ENCODE assay signal across 19 cellular contexts in genomic region chr4:2332976-2333319, GRCh38.
A peak's percentile ranks its signal among the peaks of the same experiment; 100 is the strongest.
DNase-seq lines count a peak whose midpoint lies in the region; ATAC-seq, FAIRE-seq and TF ChIP-seq lines count a peak whose summit lies in the region.
"Had no signal": no experiment of that assay in that cellular context is flagged by ENCODE, and none has a peak within 500 bp of the region (broad histone marks: within the 10 kb centered on the region; RNA-seq: fewer than 3 reads in every experiment).

No MANE protein-coding gene starts in this region.

- ATAC-seq in GM19035 (IDR thresholded peaks at IDR 0.05; ENCODE audit: unreplicated experiment): no peak

- no peaks in the 10 kb centered on the region for H3K79me2 ChIP-seq in OCI-LY3 (ENCODE audit: low read length)

- H3K27me3 ChIP-seq in BLaER1 (0 out of 2 replicates have a peak, but pooled peaks cover 4% of the 10 kb centered on the region), H7 (ENCODE audit: control insufficient read depth, insufficient read depth, low read length) (no peaks in the 10 kb centered on the region), OCI-LY3 (ENCODE audit: low read depth, low read length) (no peaks in the 10 kb centered on the region), endodermal cell (ENCODE audit: control insufficient read depth, insufficient read depth, low read length, poor library complexity, severe bottlenecking) (no peaks in the 10 kb centered on the region)

- DNase-seq in H7: peak; percentile 59
- peak; percentile 67 for DNase-seq in kidney
- DNase-seq in endodermal cell: no peak
- DNase-seq in activated T-cell treated with anti-CD3 and anti-CD28 coated beads, Interleukin-2, amount 50 U/mL, for 1 hour: no peak
- DNase-seq in EL: no peak
- DNase-seq: C1 segment of cervical spinal cord; CD8-positive, alpha-beta memory T cell; COR-L47; DMS153; DMS79; HFFc6 had no signal

- H3K27me3 Mint-ChIP-seq in endodermal cell (ENCODE audit: insufficient read depth): no peaks in the 10 kb centered on the region
- H3K27me3 Mint-ChIP-seq: CD4-positive, CD25-positive, alpha-beta regulatory T cell had no signal

- intact Hi-C loops in kidney (cut with DNase I): no loop called here

- no peak overlapping the region for H3K27ac Mint-ChIP-seq in endodermal cell
- H3K27ac Mint-ChIP-seq: HFFc6 had no signal

- no peaks in the 10 kb centered on the region for H3K4me1 Mint-ChIP-seq in endodermal cell

- H3K36me3 ChIP-seq in BLaER1: no peaks in the 10 kb centered on the region
- no peaks in the 10 kb centered on the region for H3K36me3 ChIP-seq in H7 (replicated peaks; ENCODE audit: control insufficient read depth, insufficient read depth, low read length)
- H3K36me3 ChIP-seq in OCI-LY3 (replicated peaks; ENCODE audit: low read depth, low read length): no peaks in the 10 kb centered on the region
- H3K36me3 ChIP-seq in kidney (ENCODE audit: control insufficient read depth in 1 of 2, insufficient read depth in 2 of 2, low read length in 2 of 2): no peaks in the 10 kb centered on the region
- no peaks in the 10 kb centered on the region for H3K36me3 ChIP-seq in endodermal cell (ENCODE audit: control insufficient read depth, insufficient read depth, low read length)
- H3K36me3 ChIP-seq: HAP-1 had no signal

- no peaks in the 10 kb centered on the region for H3K36me3 Mint-ChIP-seq in endodermal cell (ENCODE audit: low read depth)

- H3K9me3 ChIP-seq in BLaER1: peaks cover 5% of the 10 kb centered on the region; the same call in 1 of the 2 replicates
- no peaks in the 10 kb centered on the region for H3K9me3 ChIP-seq in OCI-LY3 (ENCODE audit: insufficient read depth, low read length)
- peaks cover 0 to 13% of the 10 kb centered on the region in 2 donors for H3K9me3 ChIP-seq in kidney (ENCODE audit: control insufficient read depth in 1 of 2, low read length in 2 of 2)
- peaks cover 6% of the 10 kb centered on the region for H3K9me3 ChIP-seq in endodermal cell (ENCODE audit: control insufficient read depth, low read length)
- H3K9me3 ChIP-seq: HAP-1 had no signal

- H4K20me1 ChIP-seq in BLaER1 (no peaks in the 10 kb centered on the region), OCI-LY3 (ENCODE audit: insufficient read depth, low read length) (no peaks in the 10 kb centered on the region)

- H3K4me3 Mint-ChIP-seq in endodermal cell: no peak overlapping the region
- H3K4me3 Mint-ChIP-seq: CD8-positive, alpha-beta memory T cell; HFFc6 had no signal

- peaks cover 35% of the 10 kb centered on the region for H3K4me1 ChIP-seq in BLaER1
- peaks cover 10% of the 10 kb centered on the region for H3K4me1 ChIP-seq in OCI-LY3 (ENCODE audit: low read length)
- peaks cover 0 to 4% of the 10 kb centered on the region in 2 donors for H3K4me1 ChIP-seq in kidney (ENCODE audit: control insufficient read depth in 1 of 2, insufficient read depth in 1 of 2, low read depth in 1 of 2, low read length in 2 of 2)
- H3K4me1 ChIP-seq in endodermal cell (ENCODE audit: control insufficient read depth, insufficient read depth, low read length): no peaks in the 10 kb centered on the region
- H3K4me1 ChIP-seq: HAP-1 had no signal

- H3K9ac ChIP-seq in BLaER1 (no peak overlapping the region), OCI-LY3 (ENCODE audit: low read length) (no peak overlapping the region), kidney (ENCODE audit: low read length in 2 of 2) (no peak overlapping the region), endodermal cell (ENCODE audit: extremely low read depth, low read length, poor library complexity, severe bottlenecking) (no peak overlapping the region)

- H3K27ac ChIP-seq in BLaER1 (no peak overlapping the region), OCI-LY3 (ENCODE audit: low read length) (no peak overlapping the region), kidney (ENCODE audit: low read depth in 2 of 2, low read length in 2 of 2) (no peak overlapping the region), endodermal cell (ENCODE audit: low read depth, low read length) (no peak overlapping the region)

- 91% methylated on average over 5 of the region's 6 CpGs; no CpG with 5 or more reads in 1 of the 2 experiments for WGBS in endodermal cell (ENCODE audit: insufficient coverage in 1 of 2, insufficient read length in 1 of 2), 2 experiments

- H2AFZ ChIP-seq in OCI-LY3 (ENCODE audit: low read depth, low read length): no peak overlapping the region

- no peak overlapping the region for H3K4me3 ChIP-seq in BLaER1
- H3K4me3 ChIP-seq in H7 (ENCODE audit: insufficient read depth, low read depth, low read length): no peak overlapping the region
- no peak overlapping the region for H3K4me3 ChIP-seq in OCI-LY3 (ENCODE audit: low read length)
- H3K4me3 ChIP-seq in kidney (ENCODE audit: low read length in 2 of 2): no peak overlapping the region
- H3K4me3 ChIP-seq in endodermal cell (ENCODE audit: low read length): no peak overlapping the region
- H3K4me3 ChIP-seq: HAP-1 had no signal

- peak overlapping the region; percentile 24 for H3K4me2 ChIP-seq in BLaER1
- H3K4me2 ChIP-seq in OCI-LY3 (ENCODE audit: low read length): peak overlapping the region; percentile 81

- TF ChIP-seq CTCF in OCI-LY3 (IDR thresholded peaks at IDR 0.05; ENCODE audit: low read depth, low read length) (no peak), kidney (IDR thresholded peaks at IDR 0.05; ENCODE audit: borderline replicate concordance, extremely low read depth, insufficient read depth) (no peak), endodermal cell (conservative IDR thresholded peaks at IDR 0.05) (no peak)

- H3K9me3 Mint-ChIP-seq in endodermal cell: no peaks in the 10 kb centered on the region

- FAIRE-seq in kidney (lab: Jason Lieb, UNC): no peak
- FAIRE-seq: D721Med, H1, HepG2 had no signal

Comparison
In these comparisons a context has a peak if more than half of its experiments do, and no peak if none do; other contexts are left out.
1. DNase-seq: peak in H7 (single experiment) and kidney (single experiment); none in endodermal cell (single experiment), activated T-cell treated with anti-CD3 and anti-CD28 coated beads, Interleukin-2, amount 50 U/mL, for 1 hour (single experiment) and EL (single experiment).